ENCODE assay signal across 13 cellular contexts in genomic region chr15:91572110-91572509, GRCh38.
DNase-seq lines count a peak whose midpoint lies in the region; ATAC-seq, FAIRE-seq and TF ChIP-seq lines count a peak whose summit lies in the region.
"Had no signal": no experiment of that assay in that cellular context is flagged by ENCODE, and none has a peak within 500 bp of the region (broad histone marks: within the 10 kb centered on the region; RNA-seq: fewer than 3 reads in every experiment).

No MANE protein-coding gene starts in this region.

- peak; percentile 22 for DNase-seq in ACHN
- DNase-seq in IMR-90, result peak; percentile 15
- peak; percentile 70 for DNase-seq in NCI-H510A treated with DMSO at 0.1 percent for 48 hours (lab: John Stamatoyannopoulos, UW)
- no peak for DNase-seq in UCSD-AML1 (lab: John Stamatoyannopoulos, UW; ENCODE audit: unreplicated experiment)
- DNase-seq in anterior cingulate cortex (lab: John Stamatoyannopoulos, UW), result no peak
- DNase-seq: naive B cell, NCI-H1694 had no signal

- no peak overlapping the region for H2BK5ac ChIP-seq in IMR-90 (ENCODE audit: low read depth, low read length, poor library complexity, severe bottlenecking)

- H3K56ac ChIP-seq in IMR-90 (ENCODE audit: extremely low read depth, insufficient read depth, low read length), result no peak overlapping the region

- H3K23ac ChIP-seq in IMR-90 (ENCODE audit: low read depth, low read length), result no peak overlapping the region

- in situ Hi-C loops in ACHN (cut with HindIII; ENCODE audit: low pct_ligation_motif_present, low pct_unique_long_range_greater_than_20kb, low sequenced_read_pairs), result no loop called here
- in situ Hi-C loops in IMR-90 (cut with MboI; ENCODE audit: low sequenced_read_pairs), result no loop called here

- peaks cover 2% of the 10 kb centered on the region; the same call in 1 of the 2 replicates for H3K9me3 ChIP-seq in IMR-90 (ENCODE audit: control insufficient read depth, insufficient read depth, low read length)

- dilution Hi-C loops in IMR-90 (cut with HindIII; ENCODE audit: low sequenced_read_pairs, unreplicated experiment), result no loop called here

- H3K14ac ChIP-seq in IMR-90 (replicated peaks; ENCODE audit: low read depth, low read length), result no peak overlapping the region

- intact Hi-C loops in IMR-90 (cut with micrococcal nuclease), result no loop called here

- POLR2A ChIA-PET in IMR-90 (lab: Charles Lee; ENCODE audit: unreplicated experiment), result no interaction called here

- H3K4me3 ChIP-seq in IMR-90 (ENCODE audit: insufficient read depth, low read depth, low read length), result no peak overlapping the region
- H3K4me3 ChIP-seq: BLaER1 treated with 17β-estradiol and CSF1 and Interleukin-3, amounts not matched to agents 10 nM and 100 nM had no signal

- FAIRE-seq in endometrium (lab: Jason Lieb, UNC), result peak; percentile 73

- no peak overlapping the region for H2BK15ac ChIP-seq in IMR-90 (ENCODE audit: low read depth, low read length)

- H3K27ac Mint-ChIP-seq in activated T-helper 17 cell treated with anti-CD3 and anti-CD28 coated beads, Interleukin-2, amount 50 U/mL, for 72 hours, result no peak overlapping the region
- H3K27ac Mint-ChIP-seq: activated T-helper 1 cell treated with anti-CD3 and anti-CD28 coated beads, Interleukin-12 subunit alpha, Interleukin-12 subunit beta, Interleukin-2, Interleukin-4 antibody, amounts not matched to agents 30 ng/mL and 10 ng/mL and 1 ng/mL, durations not matched to agents 14 hours and 24 hours and 36 hours; dendritic cell treated with granulocyte-macrophage colony-stimulating factor and Interleukin-4, amounts not matched to agents 40 ng/mL and 50 ng/mL, for 4 days; naive B cell had no signal

- no peak for TF ChIP-seq RAD21 in IMR-90 (IDR thresholded peaks at IDR 0.05; ENCODE audit: low read length)

- CTCF ChIA-PET in IMR-90 (lab: Yijun Ruan, JAX), result no interaction called here

- H2AFZ ChIP-seq in IMR-90 (replicated peaks; ENCODE audit: low read length, poor library complexity), result no peak overlapping the region

- H3K4me2 ChIP-seq in IMR-90 (ENCODE audit: low read depth, low read length), result no peak overlapping the region

- no peaks in the 10 kb centered on the region; the same call in 1 of the 2 replicates for H3K4me1 ChIP-seq in IMR-90 (ENCODE audit: control insufficient read depth, insufficient read depth, low read length)

- H3K4me1 Mint-ChIP-seq in activated T-helper 17 cell treated with anti-CD3 and anti-CD28 coated beads, Interleukin-2, amount 50 U/mL, for 72 hours, result no peaks in the 10 kb centered on the region
- H3K4me1 Mint-ChIP-seq: naive B cell had no signal

- no peak for TF ChIP-seq POLR2A in IMR-90 (IDR thresholded peaks at IDR 0.05; ENCODE audit: low read depth, low read length)

- no peaks in the 10 kb centered on the region for H3K36me3 ChIP-seq in IMR-90 (ENCODE audit: control insufficient read depth, insufficient read depth, low read length)
- H3K36me3 ChIP-seq: BLaER1 treated with 17β-estradiol and CSF1 and Interleukin-3, amounts not matched to agents 10 nM and 100 nM had no signal

- no peak overlapping the region for H3K4me3 Mint-ChIP-seq in activated T-helper 17 cell treated with anti-CD3 and anti-CD28 coated beads, Interleukin-2, amount 50 U/mL, for 72 hours
- H3K4me3 Mint-ChIP-seq: activated T-helper 1 cell treated with anti-CD3 and anti-CD28 coated beads, Interleukin-12 subunit alpha, Interleukin-12 subunit beta, Interleukin-2, Interleukin-4 antibody, amounts not matched to agents 30 ng/mL and 10 ng/mL and 1 ng/mL, durations not matched to agents 14 hours and 24 hours and 36 hours; dendritic cell treated with granulocyte-macrophage colony-stimulating factor and Interleukin-4, amounts not matched to agents 40 ng/mL and 50 ng/mL, for 4 days; naive B cell had no signal

- H3K27me3 Mint-ChIP-seq in activated T-helper 17 cell treated with anti-CD3 and anti-CD28 coated beads, Interleukin-2, amount 50 U/mL, for 72 hours, result peaks cover 15% of the 10 kb centered on the region
- H3K27me3 Mint-ChIP-seq: dendritic cell treated with granulocyte-macrophage colony-stimulating factor and Interleukin-4, amounts not matched to agents 40 ng/mL and 50 ng/mL, for 4 days had no signal

- H3K9me1 ChIP-seq in IMR-90 (ENCODE audit: insufficient read depth, low read length), result no peaks in the 10 kb centered on the region

- H2BK20ac ChIP-seq in IMR-90 (ENCODE audit: low read depth, low read length), result no peak overlapping the region

- TF ChIP-seq CTCF in IMR-90 (conservative IDR thresholded peaks at IDR 0.05; ENCODE audit: low read depth, low read length), result no peak

- no peak overlapping the region for H2AK5ac ChIP-seq in IMR-90 (ENCODE audit: low read depth, low read length)

- H3K27ac ChIP-seq in IMR-90 (ENCODE audit: insufficient read depth, low read length), result no peak overlapping the region
- H3K27ac ChIP-seq: BLaER1 treated with 17β-estradiol and CSF1 and Interleukin-3, amounts not matched to agents 10 nM and 100 nM had no signal

- H3K9ac ChIP-seq in IMR-90 (ENCODE audit: low read depth, low read length), result no peak overlapping the region
- H3K9ac ChIP-seq: BLaER1 treated with 17β-estradiol and CSF1 and Interleukin-3, amounts not matched to agents 10 nM and 100 nM had no signal

- H3K9me3 Mint-ChIP-seq in activated T-helper 17 cell treated with anti-CD3 and anti-CD28 coated beads, Interleukin-2, amount 50 U/mL, for 72 hours, result no peaks in the 10 kb centered on the region
- H3K9me3 Mint-ChIP-seq: activated T-helper 1 cell treated with anti-CD3 and anti-CD28 coated beads, Interleukin-12 subunit alpha, Interleukin-12 subunit beta, Interleukin-2, Interleukin-4 antibody, amounts not matched to agents 30 ng/mL and 10 ng/mL and 1 ng/mL, durations not matched to agents 14 hours and 24 hours and 36 hours; dendritic cell treated with granulocyte-macrophage colony-stimulating factor and Interleukin-4, amounts not matched to agents 40 ng/mL and 50 ng/mL, for 4 days had no signal

- BruUV-seq in IMR-90 (replicated peaks; lab: Mats Ljungman, UMichigan), result no TSS peak

- H3K18ac ChIP-seq in IMR-90 (ENCODE audit: low read depth, low read length), result no peak overlapping the region

- H4K20me1 ChIP-seq in IMR-90 (ENCODE audit: insufficient read depth, low read length), result no peaks in the 10 kb centered on the region
- H4K20me1 ChIP-seq: BLaER1 treated with 17β-estradiol and CSF1 and Interleukin-3, amounts not matched to agents 10 nM and 100 nM had no signal

- no peak overlapping the region for H4K5ac ChIP-seq in IMR-90 (ENCODE audit: low read depth, low read length)

- H4K8ac ChIP-seq in IMR-90 (ENCODE audit: low read depth in 2 of 2, low read length in 2 of 2), result no peak overlapping the region

- no peak overlapping the region for H2AK9ac ChIP-seq in IMR-90 (replicated peaks; ENCODE audit: low read depth, low read length, poor library complexity)

- no peak for ATAC-seq in IMR-90 (ENCODE audit: low read depth)
- ATAC-seq in HG03442 (IDR thresholded peaks at IDR 0.05; ENCODE audit: unreplicated experiment), result no peak
- ATAC-seq in activated T-helper 17 cell treated with anti-CD3 and anti-CD28 coated beads, Interleukin-2, amount 50 U/mL, for 72 hours (replicated peaks), result no peak

- H3K36me3 Mint-ChIP-seq in activated T-helper 17 cell treated with anti-CD3 and anti-CD28 coated beads, Interleukin-2, amount 50 U/mL, for 72 hours (ENCODE audit: low read depth), result no peaks in the 10 kb centered on the region
- H3K36me3 Mint-ChIP-seq: naive B cell had no signal

- H3K79me1 ChIP-seq in IMR-90 (ENCODE audit: low read depth in 1 of 2, low read length in 2 of 2), result no peaks in the 10 kb centered on the region

- H3K27me3 ChIP-seq in IMR-90 (ENCODE audit: control insufficient read depth, insufficient read depth, low read length), result peaks cover 2% of the 10 kb centered on the region; the same call in 1 of the 2 replicates
- H3K27me3 ChIP-seq: BLaER1 treated with 17β-estradiol and CSF1 and Interleukin-3, amounts not matched to agents 10 nM and 100 nM had no signal

- WGBS in IMR-90 (ENCODE audit: extremely low coverage in 2 of 2, insufficient read length in 1 of 2), 2 experiments, result no CpG with 5 or more reads among the region's 5 CpGs

- no peak overlapping the region for H4K91ac ChIP-seq in IMR-90 (ENCODE audit: insufficient read depth, low read depth, low read length)

- no peak overlapping the region for H2BK120ac ChIP-seq in IMR-90 (ENCODE audit: low read depth, low read length)

- H3K4ac ChIP-seq in IMR-90 (ENCODE audit: low read depth, low read length), result no peak overlapping the region

TF ChIP-seq in IMR-90, 13 proteins besides CTCF, POLR2A, EP300 and RAD21:
- no peak for TF ChIP-seq MAFK (IDR thresholded peaks at IDR 0.05; ENCODE audit: low read depth, low read length)
- TF ChIP-seq SMC3 (IDR thresholded peaks at IDR 0.05; ENCODE audit: low read depth, low read length), result no peak
- TF ChIP-seq MXI1 (IDR thresholded peaks at IDR 0.05; ENCODE audit: borderline replicate concordance, low read depth, low read length), result no peak
- no peak for TF ChIP-seq NFE2L2 (IDR thresholded peaks at IDR 0.05; ENCODE audit: low read depth, low read length)
- no peak for TF ChIP-seq FOS (IDR thresholded peaks at IDR 0.05; ENCODE audit: low read depth, low read length)
- TF ChIP-seq BHLHE40 (IDR thresholded peaks at IDR 0.05; ENCODE audit: low read depth, low read length), result no peak
- no peak for TF ChIP-seq RFX5 (IDR thresholded peaks at IDR 0.05; ENCODE audit: low read depth, low read length)
- no peak for TF ChIP-seq USF2 (IDR thresholded peaks at IDR 0.05; ENCODE audit: low read depth, low read length)
- TF ChIP-seq RCOR1 (IDR thresholded peaks at IDR 0.05; ENCODE audit: insufficient replicate concordance, low read length), result no peak

Comparison
In these comparisons a context has a peak if more than half of its experiments do, and no peak if none do; other contexts are left out.
1. DNase-seq: peak in ACHN (single experiment), IMR-90 (single experiment) and NCI-H510A treated with DMSO at 0.1 percent for 48 hours (single experiment); none in UCSD-AML1 (single experiment) and anterior cingulate cortex (0 of 58).